24 cellular contexts compared by ENCODE assay signal in genomic region chr13:80244574-80244973, GRCh38.
"Had no signal": no experiment of that assay in that cellular context is flagged by ENCODE, and none has a peak within 500 bp of the region (broad histone marks: within the 10 kb centered on the region; RNA-seq: fewer than 3 reads in every experiment).

No MANE protein-coding gene starts in this region.

- H3K27ac ChIP-seq: colonic mucosa, coronary artery, dorsolateral prefrontal cortex, epithelial cell of prostate, esophagus muscularis mucosa, esophagus squamous epithelium, foreskin keratinocyte, gastrocnemius medialis, gastroesophageal sphincter, heart left ventricle, heart right ventricle had no signal

- H3K9me3 ChIP-seq: colonic mucosa, esophagus muscularis mucosa, esophagus squamous epithelium, gastrocnemius medialis, gastroesophageal sphincter, heart left ventricle, heart right ventricle had no signal

- ATAC-seq: effector memory CD8-positive, alpha-beta T cell; esophagus mucosa; foreskin keratinocyte; gastrocnemius medialis; gastroesophageal sphincter; heart left ventricle; heart right ventricle had no signal

- H3K4me3 ChIP-seq: colonic mucosa, coronary artery, dorsolateral prefrontal cortex, esophagus muscularis mucosa, esophagus squamous epithelium, gastrocnemius medialis, gastroesophageal sphincter, heart left ventricle, heart right ventricle had no signal

- H3K27me3 Mint-ChIP-seq: effector memory CD8-positive, alpha-beta T cell had no signal

- H3K4me3 Mint-ChIP-seq: dendritic cell treated with granulocyte-macrophage colony-stimulating factor and Interleukin-4, amounts not matched to agents 40 ng/mL and 50 ng/mL, for 4 days; effector memory CD8-positive, alpha-beta T cell; endodermal cell had no signal

- H3K4me1 ChIP-seq: colonic mucosa, esophagus muscularis mucosa, foreskin keratinocyte, gastrocnemius medialis, gastroesophageal sphincter had no signal

- H3K27ac Mint-ChIP-seq: dendritic cell treated with granulocyte-macrophage colony-stimulating factor and Interleukin-4, amounts not matched to agents 40 ng/mL and 50 ng/mL, for 4 days; effector memory CD8-positive, alpha-beta T cell; endodermal cell had no signal

- H3K9me3 Mint-ChIP-seq: dendritic cell treated with granulocyte-macrophage colony-stimulating factor and Interleukin-4, amounts not matched to agents 40 ng/mL and 50 ng/mL, for 4 days had no signal

- DNase-seq: colonic mucosa; cortex of kidney; dorsolateral prefrontal cortex; effector CD4-positive, alpha-beta T cell; effector CD8-positive, alpha-beta T cell; effector memory CD4-positive, alpha-beta T cell; effector memory CD8-positive, alpha-beta T cell; endodermal cell; erythroblast; esophagus squamous epithelium; foreskin fibroblast; foreskin keratinocyte; foreskin melanocyte; gastrocnemius medialis; glutamatergic neuron; head of caudate nucleus; heart left ventricle; heart right ventricle had no signal

- H3K36me3 ChIP-seq: colonic mucosa, esophagus muscularis mucosa, esophagus squamous epithelium, gastrocnemius medialis, gastroesophageal sphincter, heart left ventricle, heart right ventricle had no signal

- H3K27me3 ChIP-seq: colonic mucosa, dorsolateral prefrontal cortex, esophagus muscularis mucosa, esophagus squamous epithelium, foreskin keratinocyte, gastrocnemius medialis, gastroesophageal sphincter, heart left ventricle, heart right ventricle had no signal
